8 cellular contexts compared by ENCODE assay signal in the genomic region with DNA sequence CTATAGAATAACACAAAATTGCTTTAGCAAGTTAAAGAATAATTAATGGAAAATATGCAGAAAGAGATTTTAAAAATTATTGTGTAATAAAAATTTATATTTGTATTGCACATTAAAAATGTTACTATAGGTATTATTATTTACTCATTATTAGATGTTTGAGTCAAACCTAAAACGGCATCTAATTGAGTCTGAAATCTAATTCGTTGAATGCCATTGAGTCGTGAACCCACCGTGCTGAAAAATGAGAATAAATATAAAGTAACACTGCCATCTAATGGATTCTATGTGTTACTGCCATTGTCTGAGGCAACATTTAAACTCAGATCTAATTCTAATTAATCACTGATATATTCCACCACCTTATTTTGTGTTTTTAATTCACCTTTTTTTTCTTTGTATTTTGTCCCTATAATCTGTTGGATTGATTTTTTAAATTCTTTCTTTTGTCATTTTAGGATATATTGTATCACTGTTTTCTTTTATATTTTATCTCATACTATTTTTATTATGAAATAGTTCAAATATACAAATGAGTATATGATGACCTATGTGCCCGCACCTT.
DNase-seq lines count a peak whose midpoint lies in the region; ATAC-seq and TF ChIP-seq lines count a peak whose summit lies in the region.

No MANE protein-coding gene starts in this region.

- H3K9me3 Mint-ChIP-seq in activated CD4-positive, alpha-beta T cell treated with anti-CD3 and anti-CD28 coated beads for 36 hours (ENCODE audit: low read depth) = no peaks in the 10 kb centered on the region
- H3K9me3 Mint-ChIP-seq in activated CD4-positive, alpha-beta T cell treated with anti-CD3 and anti-CD28 coated beads, Interleukin-2, amount 10 ng/mL, durations not matched to agents 7 days and 5 days = no peaks in the 10 kb centered on the region

- no peaks in the 10 kb centered on the region for H3K4me1 ChIP-seq in thyroid gland

- H3K36me3 ChIP-seq in thyroid gland = no peaks in the 10 kb centered on the region

- no peak overlapping the region for H3K27ac Mint-ChIP-seq in activated CD4-positive, alpha-beta T cell treated with anti-CD3 and anti-CD28 coated beads for 36 hours
- H3K27ac Mint-ChIP-seq in activated CD4-positive, alpha-beta T cell treated with anti-CD3 and anti-CD28 coated beads, Interleukin-2, amount 10 ng/mL, durations not matched to agents 7 days and 5 days = no peak overlapping the region

- H3K27me3 ChIP-seq in thyroid gland = no peaks in the 10 kb centered on the region

- WGBS in thyroid gland, 2 donors = 5 to 7% methylated on average over 5 of the region's 5 CpGs

- TF ChIP-seq POLR2A in thyroid gland (IDR thresholded peaks at IDR 0.05) = no peak

- TF ChIP-seq CTCF in thyroid gland (IDR thresholded peaks at IDR 0.05) = peak; percentile 42 to 86 (median 70)

- no peak overlapping the region for H3K4me3 Mint-ChIP-seq in activated CD4-positive, alpha-beta T cell treated with anti-CD3 and anti-CD28 coated beads for 36 hours
- no peak overlapping the region for H3K4me3 Mint-ChIP-seq in activated CD4-positive, alpha-beta T cell treated with anti-CD3 and anti-CD28 coated beads, Interleukin-2, amount 10 ng/mL, durations not matched to agents 7 days and 5 days

- H3K4me1 Mint-ChIP-seq in activated CD4-positive, alpha-beta T cell treated with anti-CD3 and anti-CD28 coated beads for 36 hours = peaks cover 9% of the 10 kb centered on the region
- H3K4me1 Mint-ChIP-seq in activated CD4-positive, alpha-beta T cell treated with anti-CD3 and anti-CD28 coated beads, Interleukin-2, amount 10 ng/mL, durations not matched to agents 7 days and 5 days = peaks cover 16% of the 10 kb centered on the region

- H3K27me3 Mint-ChIP-seq in activated CD4-positive, alpha-beta T cell treated with anti-CD3 and anti-CD28 coated beads for 36 hours = peaks cover 13% of the 10 kb centered on the region
- peaks cover 6% of the 10 kb centered on the region for H3K27me3 Mint-ChIP-seq in activated CD4-positive, alpha-beta T cell treated with anti-CD3 and anti-CD28 coated beads, Interleukin-2, amount 10 ng/mL, durations not matched to agents 7 days and 5 days

- no peaks in the 10 kb centered on the region for H3K9me3 ChIP-seq in thyroid gland

- CTCF ChIA-PET in activated CD4-positive, alpha-beta T cell treated with anti-CD3 and anti-CD28 coated beads for 36 hours (lab: Charles Lee) = no interaction called here
- CTCF ChIA-PET in activated CD4-positive, alpha-beta T cell treated with anti-CD3 and anti-CD28 coated beads, Interleukin-2, amount 10 ng/mL, durations not matched to agents 7 days and 5 days (lab: Charles Lee) = interaction anchor here (0.5 to 0.7 kb wide), 2 partner anchors 21 to 58 kb away, joined by 3 read pairs; no protein-coding TSS in a partner anchor

- DNase-seq in activated CD4-positive, alpha-beta T cell treated with anti-CD3 and anti-CD28 coated beads for 36 hours = no peak
- DNase-seq in activated CD4-positive, alpha-beta T cell treated with anti-CD3 and anti-CD28 coated beads, Interleukin-2, amount 10 ng/mL, durations not matched to agents 7 days and 5 days = no peak
- DNase-seq in NCI-H2196 treated with DMSO at 0.1 percent for 48 hours (lab: John Stamatoyannopoulos, UW; ENCODE audit: unreplicated experiment) = peak; percentile 52
- DNase-seq in amniotic stem cell (lab: John Stamatoyannopoulos, UW) = peak; percentile 11
- DNase-seq in iPS-NIHi7 (ENCODE audit: extremely low spot score) = peak; percentile 39
- DNase-seq in thyroid gland = no peak
- DNase-seq in activated effector memory CD4-positive, alpha-beta T cell treated with Interleukin-2 at 50 U/mL for 16 hours = no peak

- POLR2A ChIA-PET in activated CD4-positive, alpha-beta T cell treated with anti-CD3 and anti-CD28 coated beads for 36 hours (lab: Charles Lee) = no interaction called here
- POLR2A ChIA-PET in activated CD4-positive, alpha-beta T cell treated with anti-CD3 and anti-CD28 coated beads, Interleukin-2, amount 10 ng/mL, durations not matched to agents 7 days and 5 days (lab: Charles Lee) = no interaction called here

- intact Hi-C loops in activated CD4-positive, alpha-beta T cell treated with anti-CD3 and anti-CD28 coated beads for 36 hours (cut with DNase I, micrococcal nuclease) = loop anchor here (1.0 to 10.0 kb wide), 11 partner anchors 19 to 631 kb away; partner anchors contain the start of genes PEX1 (in 1 of the 2) and RBM48 (in 1 of the 2)
- intact Hi-C loops in thyroid gland (cut with DNase I) = loop anchor here (5.0 kb wide), 1 partner anchor 438 kb away; no protein-coding TSS in a partner anchor

- H3K27ac ChIP-seq in thyroid gland = no peak overlapping the region

- H3K36me3 Mint-ChIP-seq in activated CD4-positive, alpha-beta T cell treated with anti-CD3 and anti-CD28 coated beads for 36 hours (ENCODE audit: low read depth) = no peaks in the 10 kb centered on the region
- no peaks in the 10 kb centered on the region for H3K36me3 Mint-ChIP-seq in activated CD4-positive, alpha-beta T cell treated with anti-CD3 and anti-CD28 coated beads, Interleukin-2, amount 10 ng/mL, durations not matched to agents 7 days and 5 days (ENCODE audit: low read depth)

- peak; percentile 74 for ATAC-seq in activated CD4-positive, alpha-beta T cell treated with anti-CD3 and anti-CD28 coated beads for 36 hours
- ATAC-seq in HG02759 (IDR thresholded peaks at IDR 0.05; ENCODE audit: unreplicated experiment) = peak; percentile 64

- no peak overlapping the region for H3K4me3 ChIP-seq in thyroid gland (replicated peaks in 1 of 3)

Comparison
In these comparisons a context has a peak if more than half of its experiments do, and no peak if none do; other contexts are left out.
1. DNase-seq: peak in NCI-H2196 treated with DMSO at 0.1 percent for 48 hours (single experiment), amniotic stem cell (single experiment) and iPS-NIHi7 (single experiment); none in activated CD4-positive, alpha-beta T cell treated with anti-CD3 and anti-CD28 coated beads for 36 hours (single experiment), activated CD4-positive, alpha-beta T cell treated with anti-CD3 and anti-CD28 coated beads, Interleukin-2, amount 10 ng/mL, durations not matched to agents 7 days and 5 days (single experiment), thyroid gland (0 of 2) and activated effector memory CD4-positive, alpha-beta T cell treated with Interleukin-2 at 50 U/mL for 16 hours (single experiment).